Comparison of ENCODE assay signal across 23 cellular contexts in the genomic region with DNA sequence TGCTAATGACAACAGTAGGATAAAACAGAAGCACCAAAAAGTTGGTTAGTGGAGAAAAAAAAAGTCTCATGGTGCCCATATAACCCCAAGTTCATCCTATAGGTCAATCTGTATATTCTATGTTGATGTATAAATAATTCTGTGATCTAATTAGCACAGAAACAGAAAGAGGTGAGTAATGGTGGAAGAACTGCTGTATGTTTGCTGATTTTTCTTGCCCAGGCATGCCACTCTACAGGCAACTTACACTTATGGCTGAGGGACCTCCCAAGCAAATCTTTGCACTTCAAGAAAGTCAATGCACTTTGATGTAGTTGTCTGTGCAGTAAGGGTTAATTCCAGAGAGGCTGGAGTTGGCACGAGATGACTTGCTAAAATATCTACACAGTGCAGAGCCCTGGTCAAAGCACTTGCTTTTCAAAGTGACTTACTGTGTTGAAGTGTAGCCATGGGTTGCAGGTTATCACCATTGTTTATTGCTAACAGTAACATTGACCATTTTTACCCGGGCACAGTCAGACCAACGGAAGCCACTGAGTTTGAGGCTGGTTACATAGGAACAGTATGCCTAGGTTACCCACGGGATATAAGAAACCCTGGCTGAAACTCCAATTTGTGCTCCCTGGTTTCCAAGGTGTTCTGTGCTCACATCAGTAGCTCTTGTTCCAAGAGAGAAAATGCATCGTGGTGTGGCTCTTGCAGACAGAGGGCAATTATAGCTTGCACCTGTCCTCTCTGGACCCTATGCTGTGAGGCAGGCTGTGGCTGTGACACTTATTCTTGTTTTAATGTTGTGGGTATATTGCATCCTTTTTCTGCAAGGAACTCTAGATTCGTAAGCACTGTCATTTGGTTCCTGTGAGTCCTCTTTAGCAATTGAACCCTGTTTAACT.
A peak's percentile ranks its signal among the peaks of the same experiment; 100 is the strongest.
DNase-seq lines count a peak whose midpoint lies in the region; ATAC-seq and TF ChIP-seq lines count a peak whose summit lies in the region.
"Had no signal": no experiment of that assay in that cellular context is flagged by ENCODE, and none has a peak within 500 bp of the region (broad histone marks: within the 10 kb centered on the region; RNA-seq: fewer than 3 reads in every experiment).

No MANE protein-coding gene starts in this region.

- no peaks in the 10 kb centered on the region for H4K20me1 ChIP-seq in Loucy (ENCODE audit: insufficient read depth, low read length, poor library complexity, severe bottlenecking)

- no peaks in the 10 kb centered on the region for H3F3A ChIP-seq in Loucy (ENCODE audit: low read depth)

- H3K4me3 ChIP-seq in right atrium auricular region (no peak overlapping the region), Loucy (ENCODE audit: low read length, poor library complexity, severe bottlenecking) (no peak overlapping the region), stomach (no peak overlapping the region)
- H3K4me3 ChIP-seq: dorsolateral prefrontal cortex, ovary, tibial nerve had no signal

- peaks cover 59% of the 10 kb centered on the region for H3K4me1 Mint-ChIP-seq in chondrocyte (ENCODE audit: low read depth)
- H3K4me1 Mint-ChIP-seq: central memory CD8-positive, alpha-beta T cell had no signal

- H3K9me2 ChIP-seq in Loucy (replicated peaks; ENCODE audit: low read depth, low read length): no peaks in the 10 kb centered on the region

- no peaks in the 10 kb centered on the region for H3K79me2 ChIP-seq in Loucy (ENCODE audit: insufficient read depth, low read length)

- no peaks in the 10 kb centered on the region for H3K27me3 Mint-ChIP-seq in chondrocyte (ENCODE audit: low read depth)
- H3K27me3 Mint-ChIP-seq: central memory CD8-positive, alpha-beta T cell had no signal

- peaks cover 7% of the 10 kb centered on the region for H3K36me3 ChIP-seq in right atrium auricular region
- H3K36me3 ChIP-seq in Loucy (ENCODE audit: insufficient read depth, low read length): peaks cover 12% of the 10 kb centered on the region; the same call in 1 of the 2 replicates
- no peaks in the 10 kb centered on the region for H3K36me3 ChIP-seq in stomach
- H3K36me3 ChIP-seq: ovary, tibial nerve had no signal

- H3K4me1 ChIP-seq in right atrium auricular region (no peaks in the 10 kb centered on the region), Loucy (ENCODE audit: insufficient read depth, low read length, poor library complexity, severe bottlenecking) (peaks cover 27% of the 10 kb centered on the region), stomach (peaks cover 0 to 33% (median 8%) of the 10 kb centered on the region in 4 donors)

- no peaks in the 10 kb centered on the region for H3K9me3 Mint-ChIP-seq in chondrocyte (ENCODE audit: low read depth)
- H3K9me3 Mint-ChIP-seq: central memory CD8-positive, alpha-beta T cell had no signal

- peak overlapping the region; percentile 12 for H3K9ac ChIP-seq in Loucy (ENCODE audit: low read depth, low read length, poor library complexity, severe bottlenecking)

- 34 to 44% (median 38%) methylated on average over 6 of the region's 6 CpGs for WGBS in stomach, 5 donors

- H3K27ac ChIP-seq in right atrium auricular region (no peak overlapping the region), stomach (no peak overlapping the region)
- H3K27ac ChIP-seq: dorsolateral prefrontal cortex, HL-60, ovary, tibial nerve, VCaP had no signal

- no peak overlapping the region for H3K4me3 Mint-ChIP-seq in chondrocyte (ENCODE audit: unreplicated experiment)
- H3K4me3 Mint-ChIP-seq: central memory CD8-positive, alpha-beta T cell; nephron progenitor cell had no signal

- no peaks in the 10 kb centered on the region for H3K9me3 ChIP-seq in right atrium auricular region
- no peaks in the 10 kb centered on the region for H3K9me3 ChIP-seq in Loucy (ENCODE audit: insufficient read depth, low read depth, low read length)
- no peaks in the 10 kb centered on the region for H3K9me3 ChIP-seq in stomach
- H3K9me3 ChIP-seq: Caco-2, ovary, tibial nerve had no signal

- H3K36me3 Mint-ChIP-seq in chondrocyte (ENCODE audit: low read depth): peaks cover 6% of the 10 kb centered on the region

- H3K27me3 ChIP-seq in right atrium auricular region: no peaks in the 10 kb centered on the region
- H3K27me3 ChIP-seq in Loucy (ENCODE audit: insufficient read depth, low read length, poor library complexity, severe bottlenecking): no peaks in the 10 kb centered on the region
- H3K27me3 ChIP-seq in stomach: no peaks in the 10 kb centered on the region
- H3K27me3 ChIP-seq: ovary, tibial nerve had no signal

- TF ChIP-seq POLR2A in stomach (IDR thresholded peaks at IDR 0.05): no peak

- intact Hi-C loops in Right ventricle myocardium superior (cut with DNase I) (no loop called here), stomach (cut with DNase I; ENCODE audit: low total_unique reads) (no loop called here)

- no peak overlapping the region for H2AFZ ChIP-seq in Loucy (ENCODE audit: low read length)

- H3K27ac Mint-ChIP-seq in chondrocyte (ENCODE audit: unreplicated experiment): peak overlapping the region; percentile 52
- H3K27ac Mint-ChIP-seq: nephron progenitor cell had no signal

- H3K4me2 ChIP-seq in Loucy (ENCODE audit: low read depth, low read length, poor library complexity, severe bottlenecking): no peak overlapping the region

- peak; percentile 59 for ATAC-seq in Right ventricle myocardium superior (ENCODE audit: poor library complexity)
- ATAC-seq in GM21786 (IDR thresholded peaks at IDR 0.05; ENCODE audit: unreplicated experiment): no peak
- ATAC-seq: PC-3 had no signal

- no peak for TF ChIP-seq CTCF in right atrium auricular region (IDR thresholded peaks at IDR 0.05)
- TF ChIP-seq CTCF in Loucy (conservative IDR thresholded peaks at IDR 0.05; ENCODE audit: low read length): no peak
- TF ChIP-seq CTCF in chondrocyte (IDR thresholded peaks at IDR 0.05): no peak
- TF ChIP-seq CTCF in stomach (IDR thresholded peaks at IDR 0.05): no peak

- DNase-seq in Right ventricle myocardium superior (no peak), right atrium auricular region (ENCODE audit: low spot score) (no peak), chondrocyte (ENCODE audit: low spot score) (no peak), stomach (peak; percentile 26), NCI-H1694 (lab: John Stamatoyannopoulos, UW) (no peak)
- DNase-seq: activated gamma-delta T cell; activated T-cell treated with anti-CD3 and anti-CD28 coated beads, Interleukin-2, amount 50 U/mL, for 1 hour; GF-D8; NCI-H1048; NCI-H2029; SW 1271; T-helper 9 cell had no signal

- no peak for TF ChIP-seq EP300 in stomach (IDR thresholded peaks at IDR 0.05)
